10 cellular contexts compared by ENCODE assay signal in genomic region chr20:17611290-17611539, GRCh38. TPM values are rescaled to one million over a fixed set of nuclear protein-coding genes. Genes with fewer than 3 reads are reported as not detected.
A peak's percentile ranks its signal among the peaks of the same experiment; 100 is the strongest.
DNase-seq lines count a peak whose midpoint lies in the region; ATAC-seq and TF ChIP-seq lines count a peak whose summit lies in the region.
"Had no signal": no experiment of that assay in that cellular context is flagged by ENCODE, and none has a peak within 500 bp of the region (broad histone marks: within the 10 kb centered on the region; RNA-seq: fewer than 3 reads in every experiment).

No MANE protein-coding gene starts in this region.

- H3K4me1 ChIP-seq in Peyer's patch: peaks cover 0 to 52% (median 0%) of the 10 kb centered on the region in 4 donors
- peaks cover 0 to 7% of the 10 kb centered on the region in 2 donors for H3K4me1 ChIP-seq in gastrocnemius medialis

- TF ChIP-seq CTCF in Peyer's patch (IDR thresholded peaks at IDR 0.05) (peak in 2 of 6 experiments; percentile 16 to 58), epithelial cell of esophagus (IDR thresholded peaks at IDR 0.05; ENCODE audit: insufficient read depth, low read depth, low read length, missing control alignments) (no peak), progenitor cell of endocrine pancreas (IDR thresholded peaks at IDR 0.05; ENCODE audit: unreplicated experiment) (no peak), gastrocnemius medialis (IDR thresholded peaks at IDR 0.05 in 4 of 5, conservative IDR thresholded peaks at IDR 0.05 in 1 of 5) (no peak)

- H3K4me3 ChIP-seq in Peyer's patch (no peak overlapping the region), epithelial cell of esophagus (ENCODE audit: low read length) (no peak overlapping the region), gastrocnemius medialis (no peak overlapping the region)

- intact Hi-C loops in gastrocnemius medialis (cut with DNase I; ENCODE audit: low total_unique reads): loop anchor here (5.0 kb wide), 1 partner anchor 39 kb away; the partner anchor contains the start of gene DSTN

- H3K36me3 Mint-ChIP-seq in progenitor cell of endocrine pancreas (ENCODE audit: insufficient read depth): peaks cover 14% of the 10 kb centered on the region

- H3K27me3 ChIP-seq in Peyer's patch (no peaks in the 10 kb centered on the region), gastrocnemius medialis (no peaks in the 10 kb centered on the region)

- H3K27ac ChIP-seq in Peyer's patch (peak overlapping the region; percentile 40 to 71 (median 68)), gastrocnemius medialis (peak overlapping the region in 2 of 4 donors; percentile 10 to 41)

- peak overlapping the region; percentile 64 for H3K27ac Mint-ChIP-seq in progenitor cell of endocrine pancreas
- H3K27ac Mint-ChIP-seq: nephron had no signal

- H3K27me3 Mint-ChIP-seq in progenitor cell of endocrine pancreas: no peaks in the 10 kb centered on the region

- H3K9me3 ChIP-seq in Peyer's patch: no peaks in the 10 kb centered on the region
- H3K9me3 ChIP-seq in gastrocnemius medialis: no peaks in the 10 kb centered on the region

- no peaks in the 10 kb centered on the region for H3K9me3 Mint-ChIP-seq in progenitor cell of endocrine pancreas (ENCODE audit: low read depth)
- H3K9me3 Mint-ChIP-seq: nephron had no signal

- ATAC-seq in gastrocnemius medialis: no peak
- ATAC-seq in GM18873 (IDR thresholded peaks at IDR 0.05; ENCODE audit: low FRiP score, unreplicated experiment): no peak

- no peak overlapping the region for H3K4me3 Mint-ChIP-seq in progenitor cell of endocrine pancreas (ENCODE audit: low read depth)
- H3K4me3 Mint-ChIP-seq: nephron had no signal

- in situ Hi-C loops in gastrocnemius medialis (cut with MboI; ENCODE audit: low sequenced_read_pairs in 4 of 4): no loop called here

- H3K36me3 ChIP-seq in Peyer's patch (peaks cover 0 to 22% (median 0%) of the 10 kb centered on the region in 3 donors), gastrocnemius medialis (no peaks in the 10 kb centered on the region)

- peak; percentile 53 for DNase-seq in D341Med (ENCODE audit: low spot score)
- peak in 1 of 3 donors; percentile 70 for DNase-seq in Peyer's patch
- peak; percentile 59 for DNase-seq in epithelial cell of esophagus (ENCODE audit: low read depth)
- DNase-seq in progenitor cell of endocrine pancreas (ENCODE audit: low spot score, unreplicated experiment): no peak
- DNase-seq in HT-29 (ENCODE audit: low spot score): no peak
- DNase-seq in hepatic stellate cell (ENCODE audit: low spot score): no peak
- no peak for DNase-seq in gastrocnemius medialis
- DNase-seq: cortex of kidney had no signal

- H3K4me1 Mint-ChIP-seq in progenitor cell of endocrine pancreas (ENCODE audit: low read depth): peaks cover 8% of the 10 kb centered on the region

- no peak for TF ChIP-seq POLR2A in Peyer's patch (IDR thresholded peaks at IDR 0.05)
- TF ChIP-seq POLR2A in gastrocnemius medialis (IDR thresholded peaks at IDR 0.05): no peak

RNA-seq across cellular contexts. Expression of gene DSTN, which starts 41.3 kb away (rescaled TPM):
- total RNA-seq in Peyer's patch (100 to 1,000 TPM; 111 to 151 (median 117) TPM), progenitor cell of endocrine pancreas (199 and 201 TPM in 2 replicates), gastrocnemius medialis (100 to 1,000 TPM in 1 of 4 donors, 10 to 100 TPM in 3; 79.2 to 128 (median 88.5) TPM)
- 91.7 and 98.4 TPM in 2 replicates for total RNA-seq in HT-29 (2014; rRNA removed; shearing (Covaris generic))

Comparison
In these comparisons a context has a peak if more than half of its experiments do, and no peak if none do; other contexts are left out.
1. DNase-seq: peak in D341Med (single experiment) and epithelial cell of esophagus (single experiment); none in progenitor cell of endocrine pancreas (single experiment), HT-29 (single experiment), hepatic stellate cell (single experiment) and gastrocnemius medialis (0 of 2).